ENCODE assay signal across 11 cellular contexts in genomic region chr9:131099845-131100244, GRCh38. TPM values are rescaled to one million over a fixed set of nuclear protein-coding genes. Genes with fewer than 3 reads are reported as not detected.
DNase-seq lines count a peak whose midpoint lies in the region; ATAC-seq, FAIRE-seq and TF ChIP-seq lines count a peak whose summit lies in the region.
"Not testable (repeated sequence)": the region's sequence is repeated elsewhere in the genome, so short reads cannot be mapped to it uniquely, and the experiment has no call there.
"Had no signal": no experiment of that assay in that cellular context is flagged by ENCODE, and none has a peak within 500 bp of the region (broad histone marks: within the 10 kb centered on the region; RNA-seq: fewer than 3 reads in every experiment).

No MANE protein-coding gene starts in this region.

- H3K27me3 Mint-ChIP-seq in H9 (ENCODE audit: low read depth) (peaks cover 12% of the 10 kb centered on the region), nephron (ENCODE audit: low read depth) (peaks cover 26% of the 10 kb centered on the region)
- not testable (repeated sequence) for H3K27me3 Mint-ChIP-seq in WTC11 (ENCODE audit: low read depth)

- not testable (repeated sequence) for H2BK5ac ChIP-seq in H9 (ENCODE audit: insufficient read length, low read length); H1 (ENCODE audit: low read depth, low read length)

- H3K4me3 Mint-ChIP-seq in H9 (peak overlapping the region in 1 of 2 experiments; percentile 57; a peak in 1 of 5 replicates), nephron (peak overlapping the region in 2 of 3 experiments; percentile 71 to 73)
- not testable (repeated sequence) for H3K4me3 Mint-ChIP-seq in WTC11

- H3K4me2 ChIP-seq in H9 (ENCODE audit: insufficient read depth, insufficient read length, low read length), result not testable (repeated sequence)
- peak overlapping the region; percentile 31 to 41; a peak in 2 of 4 replicates for H3K4me2 ChIP-seq in H1 (ENCODE audit: insufficient read depth in 1 of 2, low read depth in 2 of 2, low read length in 2 of 2)

- H3K18ac ChIP-seq in H9 (ENCODE audit: insufficient read length, low read depth, low read length); H1 (ENCODE audit: extremely low read depth, low read length): not testable (repeated sequence)

- not testable (repeated sequence) for H2BK20ac ChIP-seq in H9 (ENCODE audit: low read depth, low read length, poor library complexity, severe bottlenecking); H1 (ENCODE audit: low read length)

- CTCF ChIA-PET in WTC11 (lab: Charles Lee) (interaction anchor here (0.6 to 4.1 kb wide), 6 partner anchors 10 to 708 kb away, joined by 3 to 18 read pairs (median 6); no protein-coding TSS in a partner anchor), H1 (lab: Charles Lee; ENCODE audit: partially characterized antibody) (interaction anchor here (0.7 to 6.3 kb wide), 8 partner anchors 9 to 81 kb away, joined by 3 to 47 read pairs (median 4); no protein-coding TSS in a partner anchor)

- not testable (repeated sequence) for H3K9me3 Mint-ChIP-seq in H9, WTC11, nephron

- not testable (repeated sequence) for H3K23ac ChIP-seq in H9 (ENCODE audit: insufficient read length, low read depth, low read length); H1 (ENCODE audit: insufficient read length)

- TF ChIP-seq EP300 in H1 (IDR thresholded peaks at IDR 0.05; ENCODE audit: borderline replicate concordance in 1 of 2, low read depth in 2 of 2, low read length in 2 of 2); tibial nerve (IDR thresholded peaks at IDR 0.05): not testable (repeated sequence)

- H4K20me1 ChIP-seq in H9 (ENCODE audit: control insufficient read depth, insufficient read depth, insufficient read length); H1 (replicated peaks in 1 of 2; ENCODE audit: control insufficient read depth in 1 of 2, insufficient read depth in 2 of 2, low read length in 2 of 2): not testable (repeated sequence)

- H3K27ac ChIP-seq in H9 (ENCODE audit: insufficient read length, low read depth, low read length), result not testable (repeated sequence)
- peak overlapping the region; percentile 61 for H3K27ac ChIP-seq in HUES64 (ENCODE audit: low read depth, low read length)
- H3K27ac ChIP-seq in H1 (ENCODE audit: low read depth, low read length), result peak overlapping the region; percentile 49; the same call in 1 of the 2 replicates
- H3K27ac ChIP-seq in kidney (ENCODE audit: low read depth in 2 of 2, low read length in 2 of 2), result peak overlapping the region; percentile 85 to 87
- H3K27ac ChIP-seq in spleen, result peak overlapping the region; percentile 31 to 90 (median 85)
- peak overlapping the region in 3 of 4 donors; percentile 48 to 93 (median 84) for H3K27ac ChIP-seq in tibial nerve

- H3K4me1 Mint-ChIP-seq in H9 (peaks cover 55 to 67% of the 10 kb centered on the region in 2 experiments), WTC11 (peaks cover 70% of the 10 kb centered on the region), nephron (peaks cover 43% of the 10 kb centered on the region)

- H3K27ac Mint-ChIP-seq in H9 (peak overlapping the region in 2 of 3 experiments; percentile 79 to 87; a peak in 3 of 7 replicates), WTC11 (peak overlapping the region; percentile 86), nephron (peak overlapping the region; percentile 91 to 97 (median 91))

- not testable (repeated sequence) for TF ChIP-seq RAD21 in H1 (IDR thresholded peaks at IDR 0.05 in 1 of 2, conservative IDR thresholded peaks at IDR 0.05 in 1 of 2; ENCODE audit: low read depth in 2 of 2, low read length in 2 of 2)

- FAIRE-seq in H1 (lab: Jason Lieb, UNC); kidney (lab: Jason Lieb, UNC): not testable (repeated sequence)

- H3K27me3 ChIP-seq in H9 (ENCODE audit: insufficient read depth, low read length); HUES64 (ENCODE audit: insufficient read depth, low read length); H1 (replicated peaks in 1 of 4; ENCODE audit: control insufficient read depth in 3 of 4, extremely low read depth in 1 of 4, insufficient read depth in 3 of 4, low read length in 3 of 4): not testable (repeated sequence)
- H3K27me3 ChIP-seq in spleen (replicated peaks in 1 of 7) (peaks cover 4 to 38% (median 20%) of the 10 kb centered on the region in 7 donors), tibial nerve (peaks cover 0 to 15% of the 10 kb centered on the region in 2 donors)

- H3K4ac ChIP-seq in H9 (ENCODE audit: low read depth, low read length); H1 (replicated peaks; ENCODE audit: insufficient read length, low read depth, low read length): not testable (repeated sequence)

- TF ChIP-seq CTCF in H9 (conservative IDR thresholded peaks at IDR 0.05); WTC11 (IDR thresholded peaks at IDR 0.05); H1 (IDR thresholded peaks at IDR 0.05; ENCODE audit: control extremely low read depth in 1 of 3, insufficient read depth in 1 of 3, low read depth in 1 of 3, low read length in 3 of 3); kidney (IDR thresholded peaks at IDR 0.05; ENCODE audit: borderline replicate concordance, extremely low read depth, insufficient read depth); nephron (IDR thresholded peaks at IDR 0.05; ENCODE audit: unreplicated experiment in 3 of 3); spleen (IDR thresholded peaks at IDR 0.05 in 8 of 11, conservative IDR thresholded peaks at IDR 0.05 in 3 of 11); tibial nerve (IDR thresholded peaks at IDR 0.05): not testable (repeated sequence)

- DNase-seq in H9; WTC11 (ENCODE audit: low spot score); H1 (ENCODE audit: low read depth in 1 of 2, low spot score in 2 of 2); kidney; spleen; tibial nerve (ENCODE audit: low spot score in 2 of 2): not testable (repeated sequence)

- H3K56ac ChIP-seq in H9 (ENCODE audit: insufficient read length, low read depth, low read length); H1 (replicated peaks; ENCODE audit: insufficient read length, low read depth, low read length): not testable (repeated sequence)

- not testable (repeated sequence) for H4K8ac ChIP-seq in H9 (replicated peaks; ENCODE audit: insufficient read length, low read depth, low read length); H1 (ENCODE audit: extremely low read depth, insufficient read depth, low read length)

- H3K36me3 Mint-ChIP-seq in H9 (ENCODE audit: insufficient read depth in 1 of 3, low read depth in 3 of 3), result peaks cover 10 to 42% (median 22%) of the 10 kb centered on the region in 3 experiments; a peak in 6 of 7 replicates
- not testable (repeated sequence) for H3K36me3 Mint-ChIP-seq in WTC11; nephron (ENCODE audit: low read depth)

- WGBS in H9 (ENCODE audit: extremely low coverage, insufficient read length, low lambda C conversion rate), result no CpG with 5 or more reads among the region's 8 CpGs
- 90% methylated on average over 8 of the region's 8 CpGs for WGBS in HUES64
- 89% methylated on average over 8 of the region's 8 CpGs; no CpG with 5 or more reads in 1 of the 2 experiments for WGBS in H1 (ENCODE audit: extremely low coverage in 1 of 2, insufficient coverage in 1 of 2, insufficient read length in 1 of 2, insufficient replicate concordance in 2 of 2, low coverage in 1 of 2, low lambda C conversion rate in 2 of 2, missing lambda C conversion rate in 1 of 2), 2 experiments
- WGBS in spleen, 5 donors, result 81 to 89% (median 83%) methylated on average over 8 of the region's 8 CpGs
- WGBS in tibial nerve, 2 donors, result 93 to 95% methylated on average over 8 of the region's 8 CpGs

- H2BK120ac ChIP-seq in H9 (ENCODE audit: low read depth, low read length, poor library complexity, severe bottlenecking); H1 (replicated peaks; ENCODE audit: low read depth, low read length): not testable (repeated sequence)

- H3K36me3 ChIP-seq in HUES64 (ENCODE audit: insufficient read depth, low read length); kidney (ENCODE audit: control insufficient read depth in 1 of 2, insufficient read depth in 2 of 2, low read length in 2 of 2); tibial nerve: not testable (repeated sequence)
- H3K36me3 ChIP-seq in H1 (ENCODE audit: control insufficient read depth in 2 of 4, insufficient read depth in 4 of 4, low read length in 3 of 4) (peaks cover 0 to 17% (median 2%) of the 10 kb centered on the region in 4 experiments; a peak in 4 of 8 replicates), spleen (peaks cover 0 to 16% (median 0%) of the 10 kb centered on the region in 6 donors)

- POLR2A ChIA-PET in WTC11 (lab: Charles Lee), result interaction anchor here (0.7 kb wide), 1 partner anchor 13 kb away, joined by 8 read pairs; no protein-coding TSS in a partner anchor
- POLR2A ChIA-PET in H1 (lab: Charles Lee; ENCODE audit: partially characterized antibody), result interaction anchor here (0.9 to 29.0 kb wide), 8 partner anchors 10 to 143 kb away, joined by 3 to 751 read pairs (median 4); partner anchors contain the start of gene NUP214

- H3K14ac ChIP-seq in H9 (ENCODE audit: insufficient read depth, low read length); H1 (ENCODE audit: insufficient read length): not testable (repeated sequence)

- H3K23me2 ChIP-seq in H9 (ENCODE audit: insufficient read length, low read depth, low read length, poor library complexity, severe bottlenecking); H1 (ENCODE audit: low read depth, low read length): not testable (repeated sequence)

- not testable (repeated sequence) for H3K4me3 ChIP-seq in HUES64 (ENCODE audit: low read length); kidney (ENCODE audit: low read length in 2 of 2); tibial nerve
- H3K4me3 ChIP-seq in H1 (ENCODE audit: extremely low read depth in 1 of 4, insufficient read depth in 2 of 4, low read depth in 3 of 4, low read length in 4 of 4) (peak overlapping the region in 1 of 4 experiments; percentile 32; a peak in 1 of 8 replicates), spleen (peak overlapping the region in 4 of 8 donors; percentile 55 to 77 (median 71))

- not testable (repeated sequence) for H3K79me2 ChIP-seq in H9 (ENCODE audit: insufficient read depth, low read length)
- peaks cover 0 to 18% of the 10 kb centered on the region in 2 experiments; a peak in 1 of 4 replicates for H3K79me2 ChIP-seq in H1 (ENCODE audit: control insufficient read depth in 1 of 2, insufficient read depth in 2 of 2, low read length in 2 of 2)

- H3K4me1 ChIP-seq in H9 (ENCODE audit: insufficient read depth, low read length) (peaks cover 20% of the 10 kb centered on the region; the same call in 1 of the 2 replicates), HUES64 (ENCODE audit: insufficient read depth, low read length) (peaks cover 37% of the 10 kb centered on the region), H1 (replicated peaks in 1 of 4; ENCODE audit: control insufficient read depth in 3 of 4, insufficient read depth in 4 of 4, low read length in 3 of 4) (peaks cover 8 to 62% (median 47%) of the 10 kb centered on the region in 4 experiments), kidney (ENCODE audit: control insufficient read depth in 1 of 2, insufficient read depth in 1 of 2, low read depth in 1 of 2, low read length in 2 of 2) (peaks cover 20 to 40% of the 10 kb centered on the region in 2 donors), spleen (peaks cover 6 to 100% (median 64%) of the 10 kb centered on the region in 6 donors), tibial nerve (peaks cover 0 to 57% (median 4%) of the 10 kb centered on the region in 4 donors)

- H4K91ac ChIP-seq in H9 (ENCODE audit: insufficient read length, low read depth, low read length); H1 (replicated peaks; ENCODE audit: insufficient read length, low read length): not testable (repeated sequence)

- not testable (repeated sequence) for H4K5ac ChIP-seq in H9 (ENCODE audit: insufficient read length, low read depth, low read length); H1 (ENCODE audit: insufficient read length, low read depth, low read length)

- H3K79me1 ChIP-seq in H9 (ENCODE audit: insufficient read depth, low read depth, low read length, poor library complexity, severe bottlenecking); H1 (ENCODE audit: low read depth, low read length): not testable (repeated sequence)

- H2AFZ ChIP-seq in H9 (ENCODE audit: low read length); H1 (ENCODE audit: low read length): not testable (repeated sequence)

- H3K9ac ChIP-seq in H9 (ENCODE audit: extremely low read depth, insufficient read length, low read length); H1 (replicated peaks in 1 of 4; ENCODE audit: extremely low read depth in 1 of 4, low read depth in 3 of 4, low read length in 3 of 4): not testable (repeated sequence)
- peak overlapping the region; percentile 12; the same call in 1 of the 2 replicates for H3K9ac ChIP-seq in HUES64 (ENCODE audit: low read depth, low read length)
- peak overlapping the region in 1 of 2 donors; percentile 35 for H3K9ac ChIP-seq in kidney (ENCODE audit: low read length in 2 of 2)

- TF ChIP-seq POLR2A in H1 (IDR thresholded peaks at IDR 0.05; ENCODE audit: control extremely low read depth in 1 of 2, low read depth in 2 of 2, low read length in 2 of 2); spleen (IDR thresholded peaks at IDR 0.05); tibial nerve (IDR thresholded peaks at IDR 0.05): not testable (repeated sequence)

- not testable (repeated sequence) for H3K9me3 ChIP-seq in H9 (ENCODE audit: control insufficient read depth, low read depth, low read length); HUES64 (ENCODE audit: insufficient read depth, low read depth, low read length); H1 (ENCODE audit: insufficient read depth in 2 of 2, low read depth in 1 of 2, low read length in 1 of 2); kidney (ENCODE audit: control insufficient read depth in 1 of 2, low read length in 2 of 2); spleen; tibial nerve

- H2BK12ac ChIP-seq in H9 (ENCODE audit: insufficient read length, low read depth, low read length); H1 (ENCODE audit: low read depth, low read length): not testable (repeated sequence)

- intact Hi-C loops in kidney (cut with DNase I); spleen (cut with DNase I; ENCODE audit: low total_unique reads): not testable (repeated sequence)

- H3T11ph ChIP-seq in H9 (ENCODE audit: low read length), result not testable (repeated sequence)

- H2AK5ac ChIP-seq in H9 (ENCODE audit: insufficient read length, low read length); H1 (ENCODE audit: low read depth, low read length): not testable (repeated sequence)

- not testable (repeated sequence) for H2BK15ac ChIP-seq in H9 (ENCODE audit: low read depth, low read length); H1 (ENCODE audit: low read length)

- not testable (repeated sequence) for ATAC-seq in WTC11

RNA-seq across cellular contexts. Expression of gene AIF1L, which starts 3.5 kb away (rescaled TPM):
- 122 and 126 TPM in 2 replicates for total RNA-seq in H9 (2021)
- 99.3 TPM for polyA plus RNA-seq in HUES64 (2013, experiment 1 of 2)
- 99.3 TPM for polyA plus RNA-seq in HUES64 (2013, experiment 2 of 2)
- 103 to 109 TPM (median 106 TPM) in 3 replicates for total RNA-seq in WTC11 (2021)
- 149 and 153 TPM in 2 replicates for total RNA-seq in H1 (2021; fragmentation: NEBNext Ultra II Directional; extraction: Animal tissue kit (Norgen Biotek cat#: 25700))
- polyA plus RNA-seq in H1 (2011; rRNA removed), result 68.2 and 70.7 TPM in 2 replicates
- 103 TPM for polyA plus RNA-seq in H1 (2011; cell fraction: cytosol; rRNA removed)
- polyA plus RNA-seq in H1 (2011; cell fraction: nucleus; rRNA removed), result 76.7 TPM
- 121 to 128 TPM (median 125 TPM) in 4 replicates for polyA plus RNA-seq in H1 (2012, experiment 1 of 2)
- 119 TPM for polyA plus RNA-seq in H1 (2012, experiment 2 of 2)
- 81.8 TPM for polyA plus RNA-seq in H1 (2013, experiment 1 of 2)
- 81.0 TPM for polyA plus RNA-seq in H1 (2013, experiment 2 of 2)
- 121 and 131 TPM in 2 replicates for polyA minus RNA-seq in H1 (2011; rRNA and poly(A)+ RNA removed)
- polyA minus RNA-seq in H1 (2011; cell fraction: cytosol; rRNA and poly(A)+ RNA removed), result 65.1 TPM
- polyA minus RNA-seq in H1 (2011; cell fraction: nucleus; rRNA and poly(A)+ RNA removed), result 45.1 TPM
- 397 TPM for total RNA-seq in kidney
- polyA plus RNA-seq in kidney (ENCODE audit: insufficient read depth, low read depth, low replicate concordance), result 439 TPM
- total RNA-seq in spleen, result 100 to 1,000 TPM; 141 to 596 (median 254) TPM
- polyA plus RNA-seq in spleen, result 100 to 1,000 TPM in 1 of 3 donors, 10 to 100 TPM in 2; 47.4 to 251 (median 59.4) TPM
- total RNA-seq in tibial nerve, result 10 to 100 TPM; 42.9 to 55.9 (median 50.0) TPM
- total RNA-seq: GM23248 had no signal
- polyA plus RNA-seq: CD14-positive monocyte; CD4-positive, alpha-beta memory T cell had no signal

RNA-seq across cellular contexts. Expression of gene NUP214, which starts 25.5 kb away (rescaled TPM):
- total RNA-seq in H9 (2021) (47.2 and 53.8 TPM in 2 replicates), WTC11 (2021) (39.9 to 42.8 TPM (median 41.8 TPM) in 3 replicates), kidney (75.3 TPM), spleen (100 to 1,000 TPM in 6 of 7 donors, 10 to 100 TPM in 1; 70.4 to 182 (median 140) TPM), tibial nerve (10 to 100 TPM; 39.8 to 94.2 (median 70.2) TPM)
- 21.1 TPM for polyA plus RNA-seq in HUES64 (2013, experiment 1 of 2)
- polyA plus RNA-seq in HUES64 (2013, experiment 2 of 2), result 21.9 TPM
- total RNA-seq in H1 (2021; fragmentation: NEBNext Ultra II Directional; extraction: Animal tissue kit (Norgen Biotek cat#: 25700)), result 39.0 and 50.2 TPM in 2 replicates
- polyA plus RNA-seq in H1 (2011; rRNA removed) (28.6 and 37.6 TPM in 2 replicates), kidney (ENCODE audit: insufficient read depth, low read depth, low replicate concordance) (28.4 TPM), spleen (10 to 100 TPM; 21.4 to 54.7 (median 54.2) TPM)
- polyA plus RNA-seq in H1 (2011; cell fraction: cytosol; rRNA removed), result 15.4 TPM
- 40.9 TPM for polyA plus RNA-seq in H1 (2011; cell fraction: nucleus; rRNA removed)
- polyA plus RNA-seq in H1 (2012, experiment 1 of 2), result 19.7 to 32.4 TPM (median 31.4 TPM) in 4 replicates
- 36.7 TPM for polyA plus RNA-seq in H1 (2012, experiment 2 of 2)
- 25.5 TPM for polyA plus RNA-seq in H1 (2013, experiment 1 of 2)
- 23.7 TPM for polyA plus RNA-seq in H1 (2013, experiment 2 of 2)
- polyA minus RNA-seq in H1 (2011; rRNA and poly(A)+ RNA removed), result 29.8 and 33.2 TPM in 2 replicates
- 35.2 TPM for polyA minus RNA-seq in H1 (2011; cell fraction: cytosol; rRNA and poly(A)+ RNA removed)
- 66.2 TPM for polyA minus RNA-seq in H1 (2011; cell fraction: nucleus; rRNA and poly(A)+ RNA removed)
